18 cellular contexts compared by ENCODE assay signal in genomic region chr21:32735524-32735923, GRCh38. TPM values are rescaled to one million over a fixed set of nuclear protein-coding genes. Genes with fewer than 3 reads are reported as not detected.
A peak's percentile ranks its signal among the peaks of the same experiment; 100 is the strongest.
DNase-seq lines count a peak whose midpoint lies in the region; ATAC-seq and TF ChIP-seq lines count a peak whose summit lies in the region.
"Had no signal": no experiment of that assay in that cellular context is flagged by ENCODE, and none has a peak within 500 bp of the region (broad histone marks: within the 10 kb centered on the region; RNA-seq: fewer than 3 reads in every experiment).

No MANE protein-coding gene starts in this region.

- H3K4me1 ChIP-seq in GM23338 (ENCODE audit: insufficient read depth) (peaks cover 18% of the 10 kb centered on the region), HUES64 (ENCODE audit: insufficient read depth, low read length) (peaks cover 14% of the 10 kb centered on the region), iPS-20b (ENCODE audit: insufficient read depth, low read length) (peaks cover 10% of the 10 kb centered on the region; the same call in 1 of the 2 replicates)

- H3K79me2 ChIP-seq in GM23338 (replicated peaks; ENCODE audit: insufficient read depth): 0 out of 2 replicates have a peak, but pooled peaks cover 3% of the 10 kb centered on the region

- ATAC-seq in activated T-cell treated with anti-CD3 and anti-CD28 coated beads, Interleukin-2, amount 50 U/mL, for 4 hours: peak; percentile 47 to 63
- ATAC-seq in GM23338: peak; percentile 93
- ATAC-seq: PC-3 had no signal

- 73% methylated on average over 1 of the region's 2 CpGs for WGBS in HUES64

- H2AFZ ChIP-seq in GM23338: no peak overlapping the region

- H3K27me3 ChIP-seq in GM23338 (ENCODE audit: insufficient read depth): no peaks in the 10 kb centered on the region
- H3K27me3 ChIP-seq in HUES64 (ENCODE audit: insufficient read depth, low read length): no peaks in the 10 kb centered on the region
- no peaks in the 10 kb centered on the region for H3K27me3 ChIP-seq in iPS-20b (ENCODE audit: insufficient read depth, low read length)
- H3K27me3 ChIP-seq: MG63 had no signal

- H3K27ac Mint-ChIP-seq in GM23338: peak overlapping the region; percentile 79
- H3K27ac Mint-ChIP-seq in HFFc6: no peak overlapping the region

- H3K36me3 Mint-ChIP-seq in activated T-cell treated with anti-CD3 and anti-CD28 coated beads, Interleukin-2, amount 50 U/mL, for 4 hours (ENCODE audit: insufficient read depth): peaks cover 35% of the 10 kb centered on the region
- H3K36me3 Mint-ChIP-seq in GM23338 (ENCODE audit: low read depth): peaks cover 48% of the 10 kb centered on the region
- H3K36me3 Mint-ChIP-seq in HFFc6 (ENCODE audit: low read depth): no peaks in the 10 kb centered on the region

- H3K27ac ChIP-seq in GM23338 (ENCODE audit: low read depth): peak overlapping the region; percentile 55; the same call in 1 of the 2 replicates
- H3K27ac ChIP-seq in HUES64 (ENCODE audit: low read depth, low read length): peak overlapping the region; percentile 36; the same call in 1 of the 2 replicates
- H3K27ac ChIP-seq in iPS-20b (ENCODE audit: low read length): no peak overlapping the region

- peaks cover 42% of the 10 kb centered on the region for H3K4me1 Mint-ChIP-seq in activated T-cell treated with anti-CD3 and anti-CD28 coated beads, Interleukin-2, amount 50 U/mL, for 4 hours (ENCODE audit: low read depth)
- peaks cover 18% of the 10 kb centered on the region for H3K4me1 Mint-ChIP-seq in GM23338
- H3K4me1 Mint-ChIP-seq in HFFc6 (ENCODE audit: low read depth): no peaks in the 10 kb centered on the region

- no peaks in the 10 kb centered on the region for H3K27me3 Mint-ChIP-seq in activated T-cell treated with anti-CD3 and anti-CD28 coated beads, Interleukin-2, amount 50 U/mL, for 4 hours (ENCODE audit: low read depth)
- H3K27me3 Mint-ChIP-seq in GM23338 (ENCODE audit: insufficient read depth, low read depth, poor library complexity) (no peaks in the 10 kb centered on the region), HFFc6 (ENCODE audit: insufficient read depth) (no peaks in the 10 kb centered on the region)
- H3K27me3 Mint-ChIP-seq: CD4-positive, CD25-positive, alpha-beta regulatory T cell had no signal

- peaks cover 11% of the 10 kb centered on the region for H4K20me1 ChIP-seq in GM23338 (replicated peaks; ENCODE audit: insufficient read depth)

- peaks cover 9% of the 10 kb centered on the region; the same call in 1 of the 2 replicates for H3K36me3 ChIP-seq in GM23338 (ENCODE audit: insufficient read depth)
- H3K36me3 ChIP-seq in HUES64 (ENCODE audit: insufficient read depth, low read length): peaks cover 73% of the 10 kb centered on the region
- peaks cover 69% of the 10 kb centered on the region for H3K36me3 ChIP-seq in iPS-20b (ENCODE audit: insufficient read depth, low read depth, low read length)

- H3K4me3 Mint-ChIP-seq in activated T-cell treated with anti-CD3 and anti-CD28 coated beads, Interleukin-2, amount 50 U/mL, for 4 hours: no peak overlapping the region
- peak overlapping the region; percentile 45; the same call in 1 of the 3 replicates for H3K4me3 Mint-ChIP-seq in GM23338
- no peak overlapping the region for H3K4me3 Mint-ChIP-seq in HFFc6

- H3K9ac ChIP-seq in HUES64 (ENCODE audit: low read depth, low read length): no peak overlapping the region
- H3K9ac ChIP-seq in iPS-20b (ENCODE audit: low read depth, low read length): no peak overlapping the region

- H3K9me2 ChIP-seq in GM23338 (ENCODE audit: insufficient read depth): no peaks in the 10 kb centered on the region

- H3K4me2 ChIP-seq in GM23338: peak overlapping the region; percentile 56

- H3K9me3 Mint-ChIP-seq in activated T-cell treated with anti-CD3 and anti-CD28 coated beads, Interleukin-2, amount 50 U/mL, for 4 hours: no peaks in the 10 kb centered on the region
- H3K9me3 Mint-ChIP-seq in GM23338: no peaks in the 10 kb centered on the region
- no peaks in the 10 kb centered on the region for H3K9me3 Mint-ChIP-seq in HFFc6
- H3K9me3 Mint-ChIP-seq: CD4-positive, CD25-positive, alpha-beta regulatory T cell had no signal

- H3K4me3 ChIP-seq in GM23338 (peak overlapping the region; percentile 14; the same call in 1 of the 2 replicates), HUES64 (ENCODE audit: low read length) (peak overlapping the region; percentile 8; the same call in 1 of the 2 replicates), iPS-20b (ENCODE audit: low read length) (0 out of 2 replicates have a peak overlapping the region, but pooled peaks have one; percentile 10)
- H3K4me3 ChIP-seq: MG63 had no signal

- H3K9me3 ChIP-seq in HUES64 (ENCODE audit: insufficient read depth, low read depth, low read length): no peaks in the 10 kb centered on the region
- no peaks in the 10 kb centered on the region for H3K9me3 ChIP-seq in iPS-20b (ENCODE audit: insufficient read depth, low read depth, low read length)
- H3K9me3 ChIP-seq: MG63 had no signal

- H3F3A ChIP-seq in GM23338 (replicated peaks; ENCODE audit: low read depth): no peaks in the 10 kb centered on the region; the same call in 1 of the 2 replicates

- no peak for DNase-seq in activated T-cell treated with anti-CD3 and anti-CD28 coated beads, Interleukin-2, amount 50 U/mL, for 4 hours
- DNase-seq in activated T-cell treated with anti-CD3 and anti-CD28 coated beads, Interleukin-2, amount 50 U/mL, for 1 hour: no peak
- DNase-seq in GM23338 (ENCODE audit: low spot score): peak; percentile 57
- no peak for DNase-seq in NCI-H2227 treated with DMSO at 0.1 percent for 48 hours (lab: John Stamatoyannopoulos, UW)
- no peak for DNase-seq in NCI-H2196 treated with DMSO at 0.1 percent for 48 hours (lab: John Stamatoyannopoulos, UW; ENCODE audit: unreplicated experiment)
- DNase-seq in HFFc6: no peak
- DNase-seq: ACHN; Calu3; CD4-positive, CD25-positive, alpha-beta regulatory T cell; DMS79; MG63; NCI-H1105 treated with DMSO at 0.1 percent for 48 hours; NCI-H187; NCI-H446 treated with DMSO at 0.1 percent for 48 hours; NCI-H748 treated with DMSO at 0.1 percent for 48 hours; PC-3 had no signal

- TF ChIP-seq CTCF in GM23338 (conservative IDR thresholded peaks at IDR 0.05; ENCODE audit: low read depth in 2 of 2) (no peak), HFFc6 (IDR thresholded peaks at IDR 0.05) (no peak)

TF ChIP-seq in GM23338, 12 proteins besides CTCF, POLR2A, EP300 and RAD21 (continues in another document):
- TF ChIP-seq EZH2 (IDR thresholded peaks at IDR 0.05; ENCODE audit: low read depth, unreplicated experiment): no peak

RNA-seq across cellular contexts. Expression of gene SYNJ1, which starts 7.7 kb away (rescaled TPM):
- total RNA-seq in activated T-cell treated with anti-CD3 and anti-CD28 coated beads, Interleukin-2, amount 50 U/mL, for 4 hours: 10 to 100 TPM; 10.8 to 11.8 (median 11.6) TPM
- total RNA-seq in GM23338 (2014; rRNA removed; shearing (Covaris generic)): 4.2 and 8.2 TPM in 2 replicates
- 1.4 and 2.2 TPM in 2 replicates for polyA plus RNA-seq in GM23338 (2016; fragmentation: Nextera tagmentation; extraction: Ambion mirVana)
- polyA plus RNA-seq in HUES64 (2013, experiment 1 of 2): 2.3 TPM
- polyA plus RNA-seq in HUES64 (2013, experiment 2 of 2): 3.6 TPM
- total RNA-seq in HFFc6 (2021; fragmentation: NEBNext Ultra II Directional; extraction: Animal tissue kit (Norgen Biotek cat#: 25700)): 10 to 100 TPM; 14.3 to 17.9 (median 15.6) TPM

RNA-seq across cellular contexts. Expression of gene PAXBP1, which starts 36.0 kb away (rescaled TPM):
- total RNA-seq in activated T-cell treated with anti-CD3 and anti-CD28 coated beads, Interleukin-2, amount 50 U/mL, for 4 hours: 10 to 100 TPM; 54.9 to 61.4 (median 58.3) TPM
- total RNA-seq in GM23338 (2014; rRNA removed; shearing (Covaris generic)): 61.8 and 74.4 TPM in 2 replicates
- 26.5 and 35.8 TPM in 2 replicates for polyA plus RNA-seq in GM23338 (2016; fragmentation: Nextera tagmentation; extraction: Ambion mirVana)
- polyA plus RNA-seq in HUES64 (2013, experiment 1 of 2): 34.5 TPM
- polyA plus RNA-seq in HUES64 (2013, experiment 2 of 2): 36.3 TPM
- 10 to 100 TPM; 11.4 to 15.6 (median 13.9) TPM for total RNA-seq in HFFc6 (2021; fragmentation: NEBNext Ultra II Directional; extraction: Animal tissue kit (Norgen Biotek cat#: 25700))
